In the genomic region with DNA sequence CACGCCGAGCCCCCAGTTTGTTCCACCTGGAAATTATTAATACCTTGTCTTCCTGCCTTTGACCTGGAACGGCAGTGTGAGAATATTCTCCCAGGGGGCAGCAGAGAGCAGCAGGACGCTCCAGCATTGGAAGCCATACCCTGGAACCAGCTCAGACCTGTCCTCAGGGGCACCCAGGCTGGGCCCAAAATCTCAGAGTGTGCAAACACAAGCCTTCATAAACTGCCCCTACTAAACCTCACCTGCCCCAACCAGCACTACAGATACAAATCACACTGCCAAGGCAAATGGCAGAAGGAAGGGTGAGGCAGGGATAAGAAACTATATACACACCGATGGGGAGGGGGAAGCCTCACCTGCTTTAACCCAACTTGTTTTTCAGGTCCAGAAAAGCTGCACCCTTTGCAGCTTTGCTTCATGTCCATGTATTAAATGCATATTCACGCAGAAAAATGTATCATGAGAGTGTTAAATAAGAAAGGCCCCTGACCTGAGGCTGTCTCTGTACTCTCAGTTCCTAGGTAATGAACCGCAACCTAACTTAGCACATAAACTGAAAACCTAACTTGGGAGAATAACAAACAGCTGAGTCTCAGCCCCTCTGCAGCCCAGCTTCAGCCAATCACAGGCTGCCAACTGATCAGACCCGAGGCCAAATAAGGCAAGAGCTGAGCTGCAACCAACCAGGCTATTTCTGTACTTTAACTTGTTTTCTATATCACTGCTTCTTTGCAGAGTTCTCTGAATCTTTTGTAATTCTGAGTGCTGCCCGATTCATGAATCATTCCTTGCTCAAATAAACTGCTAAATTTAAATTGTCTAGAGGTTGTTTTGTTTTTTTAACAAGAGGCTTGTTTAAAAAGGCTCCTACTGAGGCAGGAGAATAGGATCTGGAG, we compare ENCODE assay signal across 8 cellular contexts.
DNase-seq lines count a peak whose midpoint lies in the region; ATAC-seq and TF ChIP-seq lines count a peak whose summit lies in the region.

No MANE protein-coding gene starts in this region.

- DNase-seq in D341Med (ENCODE audit: low spot score): peak; percentile 77
- peak; percentile 80 for DNase-seq in NCI-H82 (lab: John Stamatoyannopoulos, UW)
- DNase-seq in activated CD8-positive, alpha-beta memory T cell treated with anti-CD3 and anti-CD28 coated beads, Interleukin-2, amount 10 ng/mL, durations not matched to agents 7 days and 5 days: peak; percentile 68
- DNase-seq in esophagus squamous epithelium (lab: John Stamatoyannopoulos, UW): no peak
- DNase-seq in occipital lobe (lab: John Stamatoyannopoulos, UW): peak; percentile 5
- DNase-seq in tibial nerve (ENCODE audit: low spot score in 2 of 2): peak; percentile 41 to 67

- no peak overlapping the region for H3K4me3 Mint-ChIP-seq in activated CD8-positive, alpha-beta memory T cell treated with anti-CD3 and anti-CD28 coated beads, Interleukin-2, amount 10 ng/mL, durations not matched to agents 7 days and 5 days

- H3K4me3 ChIP-seq in esophagus squamous epithelium (peak overlapping the region in 1 of 4 donors; percentile 9), tibial nerve (no peak overlapping the region)

- ATAC-seq in GM19455 (IDR thresholded peaks at IDR 0.05; ENCODE audit: unreplicated experiment): peak; percentile 89
- peak; percentile 90 for ATAC-seq in HG03521 (IDR thresholded peaks at IDR 0.05; ENCODE audit: unreplicated experiment)
- peak; percentile 82 for ATAC-seq in activated CD8-positive, alpha-beta memory T cell treated with anti-CD3 and anti-CD28 coated beads, Interleukin-2, amount 10 ng/mL, durations not matched to agents 7 days and 5 days

- H3K4me1 ChIP-seq in esophagus squamous epithelium (peaks cover 0 to 31% (median 5%) of the 10 kb centered on the region in 3 donors), tibial nerve (peaks cover 0 to 7% (median 0%) of the 10 kb centered on the region in 4 donors)

- H3K27me3 ChIP-seq in esophagus squamous epithelium (no peaks in the 10 kb centered on the region), tibial nerve (no peaks in the 10 kb centered on the region)

- no peaks in the 10 kb centered on the region for H3K36me3 Mint-ChIP-seq in activated CD8-positive, alpha-beta memory T cell treated with anti-CD3 and anti-CD28 coated beads, Interleukin-2, amount 10 ng/mL, durations not matched to agents 7 days and 5 days

- no peaks in the 10 kb centered on the region for H3K9me3 ChIP-seq in esophagus squamous epithelium
- H3K9me3 ChIP-seq in tibial nerve: no peaks in the 10 kb centered on the region

- peak overlapping the region; percentile 66 to 88 (median 81) for H3K27ac ChIP-seq in esophagus squamous epithelium
- H3K27ac ChIP-seq in tibial nerve: no peak overlapping the region

- no peak for TF ChIP-seq EP300 in tibial nerve (IDR thresholded peaks at IDR 0.05)

- peaks cover 13% of the 10 kb centered on the region for H3K4me1 Mint-ChIP-seq in activated CD8-positive, alpha-beta memory T cell treated with anti-CD3 and anti-CD28 coated beads, Interleukin-2, amount 10 ng/mL, durations not matched to agents 7 days and 5 days

- intact Hi-C loops in esophagus squamous epithelium (cut with DNase I): loop anchor here (10.0 kb wide), 1 partner anchor 173 kb away; no protein-coding TSS in a partner anchor

- WGBS in esophagus squamous epithelium, 2 donors: 24 to 40% methylated on average over 7 of the region's 9 CpGs
- 54 to 57% methylated on average over 9 of the region's 9 CpGs for WGBS in tibial nerve, 2 donors

- CTCF ChIA-PET in activated CD8-positive, alpha-beta memory T cell treated with anti-CD3 and anti-CD28 coated beads, Interleukin-2, amount 10 ng/mL, durations not matched to agents 7 days and 5 days (lab: Charles Lee): interaction anchor here (0.8 to 2.8 kb wide), 17 partner anchors 9 to 1091 kb away, joined by 3 to 19 read pairs (median 3); no protein-coding TSS in a partner anchor

- peak; percentile 77 to 96 (median 88) for TF ChIP-seq CTCF in esophagus squamous epithelium (IDR thresholded peaks at IDR 0.05)
- peak; percentile 59 to 81 (median 71) for TF ChIP-seq CTCF in tibial nerve (IDR thresholded peaks at IDR 0.05)

- no peaks in the 10 kb centered on the region for H3K27me3 Mint-ChIP-seq in activated CD8-positive, alpha-beta memory T cell treated with anti-CD3 and anti-CD28 coated beads, Interleukin-2, amount 10 ng/mL, durations not matched to agents 7 days and 5 days

- no peaks in the 10 kb centered on the region for H3K9me3 Mint-ChIP-seq in activated CD8-positive, alpha-beta memory T cell treated with anti-CD3 and anti-CD28 coated beads, Interleukin-2, amount 10 ng/mL, durations not matched to agents 7 days and 5 days (ENCODE audit: low read depth)

- H3K27ac Mint-ChIP-seq in activated CD8-positive, alpha-beta memory T cell treated with anti-CD3 and anti-CD28 coated beads, Interleukin-2, amount 10 ng/mL, durations not matched to agents 7 days and 5 days: no peak overlapping the region

- H3K36me3 ChIP-seq in esophagus squamous epithelium: no peaks in the 10 kb centered on the region
- H3K36me3 ChIP-seq in tibial nerve: no peaks in the 10 kb centered on the region

- TF ChIP-seq POLR2A in esophagus squamous epithelium (IDR thresholded peaks at IDR 0.05): no peak
- no peak for TF ChIP-seq POLR2A in tibial nerve (IDR thresholded peaks at IDR 0.05)

Comparison
In these comparisons a context has a peak if more than half of its experiments do, and no peak if none do; other contexts are left out.
1. H3K27ac ChIP-seq: peak in esophagus squamous epithelium (4 of 4); none in tibial nerve (0 of 4).
2. Peak in every context shown above with its lines, with median percentiles within 50 percentile points of each other: ATAC-seq.